ENCODE assay signal across 1 cellular context in genomic region chr6:20933057-20933792, GRCh38.
TF ChIP-seq lines count a peak whose summit lies in the region.

No MANE protein-coding gene starts in this region.

TF ChIP-seq in HepG2, 621 proteins besides CTCF, POLR2A, EP300 and RAD21 (continued from another document):
- TF ChIP-seq MLXIP (CRISPR knock-in tag; IDR thresholded peaks at IDR 0.05; ENCODE audit: borderline replicate concordance), result no peak
- TF ChIP-seq FOXP4 (CRISPR knock-in tag; IDR thresholded peaks at IDR 0.05), result peak; percentile 42; the same call in 1 of the 2 replicates
- TF ChIP-seq NFKB2 (CRISPR knock-in tag; IDR thresholded peaks at IDR 0.05; ENCODE audit: borderline replicate concordance), result no peak
- no peak for TF ChIP-seq FOXP1 (IDR thresholded peaks at IDR 0.05)
- peak; percentile 83 for TF ChIP-seq FOXP1 (CRISPR knock-in tag; IDR thresholded peaks at IDR 0.05)
- no peak for TF ChIP-seq NFE2L1 (CRISPR knock-in tag; IDR thresholded peaks at IDR 0.05; ENCODE audit: borderline replicate concordance)
- TF ChIP-seq CBX1 (IDR thresholded peaks at IDR 0.05; ENCODE audit: low read depth), result no peak
- no peak for TF ChIP-seq ZNF660 (CRISPR knock-in tag; IDR thresholded peaks at IDR 0.05; ENCODE audit: borderline replicate concordance, low read depth)
- no peak for TF ChIP-seq GZF1 (CRISPR knock-in tag; IDR thresholded peaks at IDR 0.05)
- TF ChIP-seq CEBPB (IDR thresholded peaks at IDR 0.05; ENCODE audit: borderline replicate concordance, low read depth, low read length), result no peak
- no peak for TF ChIP-seq ZNF569 (CRISPR knock-in tag; IDR thresholded peaks at IDR 0.05; ENCODE audit: borderline replicate concordance)
- no peak for TF ChIP-seq ZC3H4 (CRISPR knock-in tag; IDR thresholded peaks at IDR 0.05; ENCODE audit: borderline replicate concordance)
- peak; percentile 69; the same call in 1 of the 2 replicates for TF ChIP-seq SOX5 (CRISPR knock-in tag; IDR thresholded peaks at IDR 0.05; ENCODE audit: borderline replicate concordance)
- no peak for TF ChIP-seq ETV6 (CRISPR knock-in tag; conservative IDR thresholded peaks at IDR 0.05)
- no peak for TF ChIP-seq ZNF446 (CRISPR knock-in tag; IDR thresholded peaks at IDR 0.05)
- TF ChIP-seq ATF7 (IDR thresholded peaks at IDR 0.05), result no peak
- TF ChIP-seq ATF7 (CRISPR knock-in tag; IDR thresholded peaks at IDR 0.05), result no peak
- TF ChIP-seq ZNF546 (CRISPR knock-in tag; conservative IDR thresholded peaks at IDR 0.05), result no peak
- no peak for TF ChIP-seq ZNF646 (CRISPR knock-in tag; IDR thresholded peaks at IDR 0.05)
- TF ChIP-seq ZC3H13 (CRISPR knock-in tag; IDR thresholded peaks at IDR 0.05), result no peak
- no peak for TF ChIP-seq TERF1 (CRISPR knock-in tag; IDR thresholded peaks at IDR 0.05)
- TF ChIP-seq PHF21A (CRISPR knock-in tag; IDR thresholded peaks at IDR 0.05), result no peak
- TF ChIP-seq SP4 (CRISPR knock-in tag; IDR thresholded peaks at IDR 0.05), result no peak
- no peak for TF ChIP-seq ZNF609 (CRISPR knock-in tag; IDR thresholded peaks at IDR 0.05; ENCODE audit: borderline replicate concordance)
- TF ChIP-seq ZNF576 (CRISPR knock-in tag; IDR thresholded peaks at IDR 0.05), result no peak
- TF ChIP-seq WIZ (CRISPR knock-in tag; IDR thresholded peaks at IDR 0.05), result no peak
- no peak for TF ChIP-seq ZNF33A (CRISPR knock-in tag; IDR thresholded peaks at IDR 0.05; ENCODE audit: borderline replicate concordance)
- no peak for TF ChIP-seq ARNTL (CRISPR knock-in tag; IDR thresholded peaks at IDR 0.05)
- TF ChIP-seq ZNF7 (CRISPR knock-in tag; IDR thresholded peaks at IDR 0.05), result no peak
- TF ChIP-seq ZNF724P (CRISPR knock-in tag; IDR thresholded peaks at IDR 0.05; ENCODE audit: borderline replicate concordance), result no peak
- TF ChIP-seq PRDM10 (CRISPR knock-in tag; IDR thresholded peaks at IDR 0.05; ENCODE audit: low read depth), result no peak
- no peak for TF ChIP-seq ZMYM4 (CRISPR knock-in tag; IDR thresholded peaks at IDR 0.05)
- no peak for TF ChIP-seq ZNF232 (CRISPR knock-in tag; IDR thresholded peaks at IDR 0.05; ENCODE audit: borderline replicate concordance)
- no peak for TF ChIP-seq ZNF256 (CRISPR knock-in tag; conservative IDR thresholded peaks at IDR 0.05)
- no peak for TF ChIP-seq ZNF275 (CRISPR knock-in tag; IDR thresholded peaks at IDR 0.05; ENCODE audit: borderline replicate concordance)
- TF ChIP-seq MED8 (CRISPR knock-in tag; IDR thresholded peaks at IDR 0.05; ENCODE audit: insufficient replicate concordance), result no peak
- no peak for TF ChIP-seq ZNF547 (CRISPR knock-in tag; IDR thresholded peaks at IDR 0.05)
- no peak for TF ChIP-seq ZNF605 (CRISPR knock-in tag; IDR thresholded peaks at IDR 0.05)
- no peak for TF ChIP-seq CHD4 (IDR thresholded peaks at IDR 0.05; ENCODE audit: borderline replicate concordance, low read length)
- no peak for TF ChIP-seq EED (CRISPR knock-in tag; IDR thresholded peaks at IDR 0.05)
TF ChIP-seq in HepG2: peak in this region for 8.
